ENCODE assay signal across 7 cellular contexts in the genomic region with DNA sequence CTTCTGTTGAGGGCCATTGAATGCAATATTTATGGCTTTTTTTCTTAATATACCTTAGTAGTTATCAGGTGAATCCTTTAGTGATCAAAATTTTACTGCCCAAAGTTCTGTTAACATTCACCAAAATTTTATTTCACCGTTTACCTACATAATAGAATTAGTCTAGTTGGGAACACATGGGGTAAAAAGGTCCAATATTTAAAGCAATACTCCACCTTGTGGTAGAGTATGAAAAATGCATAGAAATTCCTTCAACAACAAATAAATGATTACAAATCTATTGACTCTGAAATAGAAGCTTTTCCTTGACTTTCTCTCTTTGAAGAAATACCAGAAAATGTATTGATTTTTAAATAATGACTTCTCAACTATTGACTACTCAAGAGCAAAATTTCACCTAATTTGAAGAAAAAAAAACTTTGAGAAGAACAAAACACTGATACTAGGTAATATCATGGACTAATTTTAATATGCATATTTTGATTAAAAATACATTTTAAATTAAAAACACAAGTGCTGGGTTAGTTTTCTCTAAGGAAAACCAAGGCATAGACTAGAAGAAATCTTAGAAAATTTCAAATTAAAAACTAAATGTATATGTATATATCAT. TPM values are rescaled to one million over a fixed set of nuclear protein-coding genes. Genes with fewer than 3 reads are reported as not detected.
A peak's percentile ranks its signal among the peaks of the same experiment; 100 is the strongest.
DNase-seq lines count a peak whose midpoint lies in the region; ATAC-seq, FAIRE-seq and TF ChIP-seq lines count a peak whose summit lies in the region.

No MANE protein-coding gene starts in this region.

- H3K4me2 ChIP-seq in keratinocyte (ENCODE audit: control insufficient read depth, extremely low read depth, insufficient read depth, low read depth, low read length), result no peak overlapping the region

- no peak overlapping the region for H2AFZ ChIP-seq in keratinocyte (ENCODE audit: control insufficient read depth, low read length)

- no peaks in the 10 kb centered on the region for H3K4me1 ChIP-seq in keratinocyte (ENCODE audit: control insufficient read depth, extremely low read depth, insufficient read depth, low read length)

- POLR2A ChIA-PET in HEK293T (lab: Yijun Ruan, JAX), result no interaction called here
- POLR2A ChIA-PET in WTC11 (lab: Charles Lee), result no interaction called here

- no peak for ATAC-seq in WTC11
- no peak for ATAC-seq in activated T-helper 17 cell treated with anti-CD3 and anti-CD28 coated beads, Interleukin-2, amount 50 U/mL, for 72 hours (replicated peaks)
- ATAC-seq in GM18520 (IDR thresholded peaks at IDR 0.05; ENCODE audit: unreplicated experiment), result no peak

- TF ChIP-seq CTCF in GM12864 (IDR thresholded peaks at IDR 0.05; ENCODE audit: low read depth, low read length, missing control alignments) (peak; percentile 41), WTC11 (IDR thresholded peaks at IDR 0.05) (peak; percentile 47; the same call in 1 of the 2 replicates), keratinocyte (optimal IDR thresholded peaks at IDR 0.05 in 1 of 3, IDR thresholded peaks at IDR 0.05 in 1 of 3, conservative IDR thresholded peaks at IDR 0.05 in 1 of 3; ENCODE audit: extremely low read depth in 1 of 3, insufficient read depth in 2 of 3, low read length in 3 of 3) (peak in 2 of 3 experiments; percentile 36 to 39)

- H3K27ac ChIP-seq in keratinocyte (ENCODE audit: control insufficient read depth, insufficient read depth, low read length), result no peak overlapping the region

- no peaks in the 10 kb centered on the region for H3K36me3 ChIP-seq in keratinocyte (ENCODE audit: control insufficient read depth in 2 of 2, extremely low read depth in 1 of 2, insufficient read depth in 2 of 2, low read length in 2 of 2)

- H3K4me1 Mint-ChIP-seq in WTC11, result no peaks in the 10 kb centered on the region
- H3K4me1 Mint-ChIP-seq in activated T-helper 17 cell treated with anti-CD3 and anti-CD28 coated beads, Interleukin-2, amount 50 U/mL, for 72 hours, result peaks cover 4% of the 10 kb centered on the region

- H3K4me3 Mint-ChIP-seq in WTC11, result no peak overlapping the region
- no peak overlapping the region for H3K4me3 Mint-ChIP-seq in activated T-helper 17 cell treated with anti-CD3 and anti-CD28 coated beads, Interleukin-2, amount 50 U/mL, for 72 hours

- H3K4me3 ChIP-seq in GM12864 (ENCODE audit: low read depth, low read length), result no peak overlapping the region
- no peak overlapping the region for H3K4me3 ChIP-seq in keratinocyte (ENCODE audit: control insufficient read depth in 2 of 3, extremely low read depth in 1 of 3, insufficient read depth in 2 of 3, low read depth in 1 of 3, low read length in 3 of 3)

- no peaks in the 10 kb centered on the region for H4K20me1 ChIP-seq in keratinocyte (ENCODE audit: control insufficient read depth, extremely low read depth, insufficient read depth, low read length)

- H3K9me3 ChIP-seq in keratinocyte (ENCODE audit: control insufficient read depth, low read depth, low read length), result no peaks in the 10 kb centered on the region

- no peaks in the 10 kb centered on the region for H3K79me2 ChIP-seq in keratinocyte (ENCODE audit: control insufficient read depth, insufficient read depth, low read length)

- dilution Hi-C loops in keratinocyte (cut with MboI; ENCODE audit: extremely low pct_ligation_motif_present, low sequenced_read_pairs), result no loop called here

- H3K9me1 ChIP-seq in keratinocyte (ENCODE audit: control insufficient read depth, extremely low read depth, insufficient read depth, low read length), result no peaks in the 10 kb centered on the region

- no peak for FAIRE-seq in keratinocyte (lab: Jason Lieb, UNC)

- H3K27ac Mint-ChIP-seq in WTC11, result no peak overlapping the region
- H3K27ac Mint-ChIP-seq in activated T-helper 17 cell treated with anti-CD3 and anti-CD28 coated beads, Interleukin-2, amount 50 U/mL, for 72 hours, result no peak overlapping the region

- CTCF ChIA-PET in HEK293T (lab: Yijun Ruan, JAX) (interaction anchor here (1.0 kb wide), 1 partner anchor 543 kb away, joined by 3 read pairs; no protein-coding TSS in a partner anchor), WTC11 (lab: Charles Lee) (interaction anchor here (0.5 to 1.3 kb wide), 5 partner anchors 84 to 543 kb away, joined by 3 to 5 read pairs (median 4); no protein-coding TSS in a partner anchor)

- DNase-seq in GM12864 (ENCODE audit: low read depth), result no peak
- peak; percentile 17 for DNase-seq in HEK293T (ENCODE audit: extremely low spot score)
- peak in 2 of 3 experiments; percentile 45 to 69 for DNase-seq in NCI-H1417 (lab: John Stamatoyannopoulos, UW)
- no peak for DNase-seq in WTC11 (ENCODE audit: low spot score)
- DNase-seq in keratinocyte (ENCODE audit: low read depth, low spot score), result no peak

- no peaks in the 10 kb centered on the region for H3K27me3 Mint-ChIP-seq in WTC11 (ENCODE audit: low read depth)
- peaks cover 4% of the 10 kb centered on the region for H3K27me3 Mint-ChIP-seq in activated T-helper 17 cell treated with anti-CD3 and anti-CD28 coated beads, Interleukin-2, amount 50 U/mL, for 72 hours

- no peak overlapping the region for H3K9ac ChIP-seq in keratinocyte (ENCODE audit: control insufficient read depth, extremely low read depth, insufficient read depth, low read length)

- no peaks in the 10 kb centered on the region for H3K9me3 Mint-ChIP-seq in WTC11
- no peaks in the 10 kb centered on the region for H3K9me3 Mint-ChIP-seq in activated T-helper 17 cell treated with anti-CD3 and anti-CD28 coated beads, Interleukin-2, amount 50 U/mL, for 72 hours

- H3K27me3 ChIP-seq in keratinocyte (ENCODE audit: control insufficient read depth, extremely low read depth, insufficient read depth, low read length), result no peaks in the 10 kb centered on the region

- H3K36me3 Mint-ChIP-seq in WTC11, result no peaks in the 10 kb centered on the region
- H3K36me3 Mint-ChIP-seq in activated T-helper 17 cell treated with anti-CD3 and anti-CD28 coated beads, Interleukin-2, amount 50 U/mL, for 72 hours (ENCODE audit: low read depth), result no peaks in the 10 kb centered on the region

TF ChIP-seq in HEK293T, 16 proteins besides CTCF, POLR2A, EP300 and RAD21:
- TF ChIP-seq ARNT (IDR thresholded peaks at IDR 0.05) (no peak), ZNF384 (IDR thresholded peaks at IDR 0.05) (no peak), FOXM1 (IDR thresholded peaks at IDR 0.05; ENCODE audit: borderline replicate concordance) (no peak), FOXA1 (IDR thresholded peaks at IDR 0.05) (no peak), NFRKB (IDR thresholded peaks at IDR 0.05) (no peak), SUZ12 (IDR thresholded peaks at IDR 0.05) (no peak), L3MBTL2 (conservative IDR thresholded peaks at IDR 0.05) (no peak), PKNOX1 (IDR thresholded peaks at IDR 0.05) (no peak), LEF1 (IDR thresholded peaks at IDR 0.05; ENCODE audit: borderline replicate concordance) (no peak), ELF4 (IDR thresholded peaks at IDR 0.05) (no peak), BHLHE40 (IDR thresholded peaks at IDR 0.05; ENCODE audit: borderline replicate concordance) (no peak), SP1 (IDR thresholded peaks at IDR 0.05) (no peak), CTBP1 (IDR thresholded peaks at IDR 0.05; ENCODE audit: borderline replicate concordance) (no peak), TARDBP (IDR thresholded peaks at IDR 0.05) (no peak)

TF ChIP-seq in WTC11, 78 proteins besides CTCF, POLR2A, EP300 and RAD21 (continues in another document):
- TF ChIP-seq ZNF281 (CRISPR knock-in tag; IDR thresholded peaks at IDR 0.05) (no peak), NFE2L1 (CRISPR knock-in tag; IDR thresholded peaks at IDR 0.05) (no peak), ZBTB21 (CRISPR knock-in tag; IDR thresholded peaks at IDR 0.05; ENCODE audit: borderline replicate concordance) (no peak), NR3C1 (CRISPR knock-in tag; conservative IDR thresholded peaks at IDR 0.05; ENCODE audit: low read depth) (no peak), PRRX2 (CRISPR knock-in tag; IDR thresholded peaks at IDR 0.05) (no peak)
- TF ChIP-seq, protein P1, sequence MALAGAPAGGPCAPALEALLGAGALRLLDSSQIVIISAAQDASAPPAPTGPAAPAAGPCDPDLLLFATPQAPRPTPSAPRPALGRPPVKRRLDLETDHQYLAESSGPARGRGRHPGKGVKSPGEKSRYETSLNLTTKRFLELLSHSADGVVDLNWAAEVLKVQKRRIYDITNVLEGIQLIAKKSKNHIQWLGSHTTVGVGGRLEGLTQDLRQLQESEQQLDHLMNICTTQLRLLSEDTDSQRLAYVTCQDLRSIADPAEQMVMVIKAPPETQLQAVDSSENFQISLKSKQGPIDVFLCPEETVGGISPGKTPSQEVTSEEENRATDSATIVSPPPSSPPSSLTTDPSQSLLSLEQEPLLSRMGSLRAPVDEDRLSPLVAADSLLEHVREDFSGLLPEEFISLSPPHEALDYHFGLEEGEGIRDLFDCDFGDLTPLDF (CRISPR knock-in tag; IDR thresholded peaks at IDR 0.05), result no peak

RNA-seq across cellular contexts. Expression of gene POLR1F, which starts 43.3 kb away (rescaled TPM):
- 18.6 to 22.3 TPM (median 19.2 TPM) in 3 replicates for total RNA-seq in WTC11 (2021)
- 11.3 to 22.4 TPM (median 16.1 TPM) in 3 replicates for polyA plus RNA-seq in keratinocyte
- 16.7 TPM for polyA plus RNA-seq in keratinocyte (2011; ENCODE audit: low read depth)
- polyA plus RNA-seq in keratinocyte (2011; cell fraction: cytosol; rRNA removed), result 10.6 and 17.2 TPM in 2 replicates
- 10.7 and 16.4 TPM in 2 replicates for polyA plus RNA-seq in keratinocyte (2011; cell fraction: nucleus; rRNA removed)
- polyA plus RNA-seq in keratinocyte (2012; ENCODE audit: low replicate concordance), result 9.7 and 12.8 TPM in 2 replicates
- 5.3 to 17.4 TPM (median 11.4 TPM) in 3 replicates for polyA minus RNA-seq in keratinocyte
- 11.1 TPM for polyA minus RNA-seq in keratinocyte (2011; cell fraction: cytosol; rRNA and poly(A)+ RNA removed)
- polyA minus RNA-seq in keratinocyte (2011; cell fraction: nucleus; rRNA and poly(A)+ RNA removed), result 8.2 and 11.8 TPM in 2 replicates
- 10 to 100 TPM; 15.0 to 26.9 TPM for total RNA-seq in activated T-helper 17 cell treated with anti-CD3 and anti-CD28 coated beads, Interleukin-2, amount 50 U/mL, for 72 hours

Comparison
In these comparisons a context has a peak if more than half of its experiments do, and no peak if none do; other contexts are left out.
1. DNase-seq: peak in HEK293T (single experiment) and NCI-H1417 (2 of 3); none in GM12864 (single experiment), WTC11 (single experiment) and keratinocyte (single experiment).
2. Peak in every context shown above with its lines, with median percentiles within 50 percentile points of each other: CTCF ChIP-seq.